In genomic region chr11:129846508-129847335, GRCh38 we compare ENCODE assay signal across 8 cellular contexts. TPM values are rescaled to one million over a fixed set of nuclear protein-coding genes. Genes with fewer than 3 reads are reported as not detected.
DNase-seq lines count a peak whose midpoint lies in the region; ATAC-seq and TF ChIP-seq lines count a peak whose summit lies in the region.

No MANE protein-coding gene starts in this region.

- CTCF ChIA-PET in AG04449 (lab: Yijun Ruan, JAX): interaction anchor here (0.8 kb wide), 1 partner anchor 471 kb away, joined by 3 read pairs; the partner anchor contains the start of gene BARX2

- H3K4me1 Mint-ChIP-seq in GM23338: peaks cover 3% of the 10 kb centered on the region; the same call in 1 of the 3 replicates

- no peaks in the 10 kb centered on the region; the same call in 2 of the 3 replicates for H3K9me3 Mint-ChIP-seq in GM23338

- no peaks in the 10 kb centered on the region for H3K79me2 ChIP-seq in GM23338 (replicated peaks; ENCODE audit: insufficient read depth)

- no peaks in the 10 kb centered on the region for H3F3A ChIP-seq in GM23338 (replicated peaks; ENCODE audit: low read depth)

- POLR2A ChIA-PET in AG04449 (lab: Yijun Ruan, JAX): no interaction called here

- H3K36me3 Mint-ChIP-seq in GM23338 (ENCODE audit: low read depth): no peaks in the 10 kb centered on the region

- no peak overlapping the region for H3K27ac Mint-ChIP-seq in GM23338

- no peaks in the 10 kb centered on the region for H3K9me3 ChIP-seq in SJSA1 (replicated peaks)

- H3K27me3 Mint-ChIP-seq in GM23338 (ENCODE audit: insufficient read depth, low read depth, poor library complexity): peaks cover 2% of the 10 kb centered on the region

- TF ChIP-seq CTCF in AG04449 (IDR thresholded peaks at IDR 0.05; ENCODE audit: insufficient read depth, low read length, missing control alignments): no peak
- TF ChIP-seq CTCF in GM23338 (conservative IDR thresholded peaks at IDR 0.05; ENCODE audit: low read depth in 2 of 2): no peak
- no peak for TF ChIP-seq CTCF in foreskin fibroblast (IDR thresholded peaks at IDR 0.05; ENCODE audit: low read depth, low read length)

- H3K27me3 ChIP-seq in GM23338 (ENCODE audit: insufficient read depth) (no peaks in the 10 kb centered on the region), SJSA1 (replicated peaks) (no peaks in the 10 kb centered on the region)

- H3K4me3 ChIP-seq in AG04449 (ENCODE audit: low read depth, low read length) (no peak overlapping the region), GM23338 (no peak overlapping the region), SJSA1 (no peak overlapping the region), foreskin fibroblast (ENCODE audit: low read depth in 1 of 2, low read length in 2 of 2) (no peak overlapping the region)

- H3K36me3 ChIP-seq in GM23338 (ENCODE audit: insufficient read depth): no peaks in the 10 kb centered on the region
- no peaks in the 10 kb centered on the region for H3K36me3 ChIP-seq in SJSA1

- DNase-seq in AG04449 (ENCODE audit: low read depth, low spot score) (peak; percentile 89), GM23338 (ENCODE audit: low spot score) (no peak), SJSA1 (ENCODE audit: low read depth in 1 of 2, low spot score in 2 of 2) (peak; percentile 64 to 81), foreskin fibroblast (peak; percentile 80 to 86), putamen (ENCODE audit: low spot score) (no peak)
- no peak for DNase-seq in activated CD8-positive, alpha-beta memory T cell treated with anti-CD3 and anti-CD28 coated beads for 24 hours

- peak overlapping the region; percentile 61 for H2AFZ ChIP-seq in GM23338

- no peaks in the 10 kb centered on the region; the same call in 1 of the 2 replicates for H3K4me1 ChIP-seq in GM23338 (ENCODE audit: insufficient read depth)
- peaks cover 12% of the 10 kb centered on the region for H3K4me1 ChIP-seq in SJSA1 (replicated peaks)

- ATAC-seq in GM23338: no peak
- ATAC-seq in HG02884 (IDR thresholded peaks at IDR 0.05; ENCODE audit: unreplicated experiment): no peak
- no peak for ATAC-seq in GM21786 (IDR thresholded peaks at IDR 0.05; ENCODE audit: unreplicated experiment)

- H4K20me1 ChIP-seq in GM23338 (replicated peaks; ENCODE audit: insufficient read depth): no peaks in the 10 kb centered on the region

- 0 out of 2 replicates have a peak, but pooled peaks cover 3% of the 10 kb centered on the region for H3K9me2 ChIP-seq in GM23338 (ENCODE audit: insufficient read depth)

- H3K4me3 Mint-ChIP-seq in GM23338: no peak overlapping the region

- H3K27ac ChIP-seq in GM23338 (ENCODE audit: low read depth) (no peak overlapping the region), SJSA1 (peak overlapping the region; percentile 96)

- no peak overlapping the region for H3K4me2 ChIP-seq in GM23338

TF ChIP-seq in GM23338, 12 proteins besides CTCF, POLR2A, EP300 and RAD21:
- no peak for TF ChIP-seq NANOG (IDR thresholded peaks at IDR 0.05; ENCODE audit: borderline replicate concordance)
- no peak for TF ChIP-seq ZNF462 (CRISPR knock-in tag; IDR thresholded peaks at IDR 0.05)

RNA-seq across cellular contexts. Expression of gene TMEM45B, which starts 31.1 kb away (rescaled TPM):
- 0.31 and 0.38 TPM in 2 replicates for total RNA-seq in GM23338 (2014; rRNA removed; shearing (Covaris generic))
- polyA plus RNA-seq in GM23338 (2016; fragmentation: Nextera tagmentation; extraction: Ambion mirVana): 0.11 and 0.24 TPM in 2 replicates
- not detected in 2 replicates for total RNA-seq in SJSA1 (2014; rRNA removed; shearing (Covaris generic))

RNA-seq across cellular contexts. Expression of gene NFRKB, which starts 48.7 kb away (rescaled TPM):
- total RNA-seq in GM23338 (2014; rRNA removed; shearing (Covaris generic)): 28.7 and 44.9 TPM in 2 replicates
- polyA plus RNA-seq in GM23338 (2016; fragmentation: Nextera tagmentation; extraction: Ambion mirVana): 21.7 and 22.4 TPM in 2 replicates
- total RNA-seq in SJSA1 (2014; rRNA removed; shearing (Covaris generic)): 11.4 and 19.6 TPM in 2 replicates

Comparison
In these comparisons a context has a peak if more than half of its experiments do, and no peak if none do; other contexts are left out.
1. DNase-seq: peak in AG04449 (single experiment), SJSA1 (2 of 2) and foreskin fibroblast (2 of 2); none in GM23338 (single experiment), putamen (single experiment) and activated CD8-positive, alpha-beta memory T cell treated with anti-CD3 and anti-CD28 coated beads for 24 hours (single experiment).